In the genomic region with DNA sequence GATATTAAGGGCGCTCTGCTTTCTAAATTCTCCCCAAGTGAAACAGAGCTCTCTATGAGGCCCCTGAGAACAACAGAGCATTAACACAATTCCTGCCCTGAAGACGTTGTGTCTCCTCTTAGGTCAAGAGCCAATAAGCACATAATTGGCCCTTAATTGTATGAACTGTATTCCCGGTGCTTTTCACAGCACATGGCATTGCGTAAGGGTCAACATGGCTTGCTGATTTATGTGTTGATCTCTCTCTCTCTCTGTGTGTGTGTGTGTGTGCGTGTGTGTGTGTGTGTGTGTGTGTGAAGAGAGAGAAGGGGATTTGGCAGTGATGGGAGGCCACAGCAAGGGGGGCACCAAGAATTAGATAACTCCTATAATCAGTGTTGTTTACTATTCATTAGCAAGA, we compare ENCODE assay signal across 19 cellular contexts. TPM values are rescaled to one million over a fixed set of nuclear protein-coding genes. Genes with fewer than 3 reads are reported as not detected.
A peak's percentile ranks its signal among the peaks of the same experiment; 100 is the strongest.
DNase-seq lines count a peak whose midpoint lies in the region; ATAC-seq and TF ChIP-seq lines count a peak whose summit lies in the region.
"Had no signal": no experiment of that assay in that cellular context is flagged by ENCODE, and none has a peak within 500 bp of the region (broad histone marks: within the 10 kb centered on the region; RNA-seq: fewer than 3 reads in every experiment).

No MANE protein-coding gene starts in this region.

- peak overlapping the region; percentile 20 for H3K27ac Mint-ChIP-seq in neural progenitor cell
- H3K27ac Mint-ChIP-seq: activated T-cell treated with anti-CD3 and anti-CD28 coated beads, Interleukin-2, amount 50 U/mL, for 72 hours had no signal

- WGBS in esophagus muscularis mucosa, result 64% methylated on average over 5 of the region's 5 CpGs

- H3K4me2 ChIP-seq in neural progenitor cell, result no peak overlapping the region

- no peak for TF ChIP-seq POLR2A in esophagus muscularis mucosa (IDR thresholded peaks at IDR 0.05; ENCODE audit: low read depth)

- H3K27me3 ChIP-seq in esophagus muscularis mucosa, result no peaks in the 10 kb centered on the region
- no peaks in the 10 kb centered on the region for H3K27me3 ChIP-seq in neural progenitor cell
- H3K27me3 ChIP-seq: upper lobe of left lung had no signal

- no peaks in the 10 kb centered on the region for H3K79me2 ChIP-seq in neural progenitor cell (ENCODE audit: low read depth)

- peaks cover 5% of the 10 kb centered on the region for H3K27me3 Mint-ChIP-seq in neural progenitor cell (ENCODE audit: insufficient read depth, low read depth)

- H3K4me3 ChIP-seq in esophagus muscularis mucosa, result no peak overlapping the region
- no peak overlapping the region for H3K4me3 ChIP-seq in neural progenitor cell
- H3K4me3 ChIP-seq: adrenal gland, esophagus squamous epithelium, mucosa of descending colon, upper lobe of left lung had no signal

- H3K36me3 ChIP-seq in esophagus muscularis mucosa (no peaks in the 10 kb centered on the region), neural progenitor cell (no peaks in the 10 kb centered on the region)
- H3K36me3 ChIP-seq: adrenal gland, esophagus squamous epithelium, upper lobe of left lung had no signal

- H3K9me3 ChIP-seq in esophagus muscularis mucosa, result no peaks in the 10 kb centered on the region
- H3K9me3 ChIP-seq in neural progenitor cell (ENCODE audit: low read depth), result no peaks in the 10 kb centered on the region
- H3K9me3 ChIP-seq: adrenal gland, esophagus squamous epithelium, mucosa of descending colon, upper lobe of left lung had no signal

- H3K27ac ChIP-seq in esophagus muscularis mucosa (replicated peaks in 1 of 4), result peak overlapping the region in 3 of 4 donors; percentile 5 to 56 (median 49)
- no peak overlapping the region for H3K27ac ChIP-seq in neural progenitor cell
- H3K27ac ChIP-seq: adrenal gland, esophagus squamous epithelium, upper lobe of left lung had no signal

- H3K4me1 Mint-ChIP-seq in neural progenitor cell, result peaks cover 23% of the 10 kb centered on the region

- no peak overlapping the region for H3K9ac ChIP-seq in neural progenitor cell

- no peak for ATAC-seq in GM19397 (IDR thresholded peaks at IDR 0.05; ENCODE audit: unreplicated experiment)
- no peak for ATAC-seq in GM21576 (IDR thresholded peaks at IDR 0.05; ENCODE audit: unreplicated experiment)
- ATAC-seq: activated T-cell treated with anti-CD3 and anti-CD28 coated beads, Interleukin-2, amount 50 U/mL, for 72 hours; mucosa of descending colon had no signal

- peaks cover 0 to 27% (median 12%) of the 10 kb centered on the region in 4 donors for H3K4me1 ChIP-seq in esophagus muscularis mucosa
- no peaks in the 10 kb centered on the region for H3K4me1 ChIP-seq in neural progenitor cell
- H3K4me1 ChIP-seq: adrenal gland, esophagus squamous epithelium had no signal

- no peaks in the 10 kb centered on the region for H3K36me3 Mint-ChIP-seq in neural progenitor cell

- intact Hi-C loops in esophagus muscularis mucosa (cut with DNase I), result no loop called here

- H2AFZ ChIP-seq in neural progenitor cell (replicated peaks), result no peak overlapping the region

- peak; percentile 30 for DNase-seq in DMS79 (lab: John Stamatoyannopoulos, UW)
- DNase-seq in NCI-H1417 (lab: John Stamatoyannopoulos, UW), result peak; percentile 29 to 96 (median 76)
- no peak for DNase-seq in esophagus muscularis mucosa (ENCODE audit: extremely low spot score)
- DNase-seq in neural progenitor cell (ENCODE audit: low spot score), result no peak
- DNase-seq in SKM-1 treated with dmso at 0.1 percent for 144 hours (lab: John Stamatoyannopoulos, UW; ENCODE audit: unreplicated experiment), result no peak
- DNase-seq in SW 1271 (lab: John Stamatoyannopoulos, UW), result no peak
- DNase-seq: activated T-cell treated with anti-CD3 and anti-CD28 coated beads, Interleukin-2, amount 50 U/mL, for 72 hours; adrenal gland; cortex of kidney; esophagus squamous epithelium; NCI-H524 treated with DMSO at 0.1 percent for 48 hours; posterior cingulate gyrus; stimulated activated CD4-positive, alpha-beta T cell treated with anti-CD3 and anti-CD28 coated beads, Interleukin-2, amount 100 ng/mL, for 24 hours had no signal

- H3K4me3 Mint-ChIP-seq in neural progenitor cell, result no peak overlapping the region
- H3K4me3 Mint-ChIP-seq: activated T-cell treated with anti-CD3 and anti-CD28 coated beads, Interleukin-2, amount 50 U/mL, for 72 hours had no signal

- TF ChIP-seq CTCF in esophagus muscularis mucosa (IDR thresholded peaks at IDR 0.05) (no peak), neural progenitor cell (IDR thresholded peaks at IDR 0.05) (no peak)

- no peaks in the 10 kb centered on the region for H4K20me1 ChIP-seq in neural progenitor cell (ENCODE audit: low read depth)

- H3F3A ChIP-seq in neural progenitor cell (ENCODE audit: low read depth), result no peaks in the 10 kb centered on the region

- peaks cover 4% of the 10 kb centered on the region for H3K9me3 Mint-ChIP-seq in neural progenitor cell
- H3K9me3 Mint-ChIP-seq: activated T-cell treated with anti-CD3 and anti-CD28 coated beads, Interleukin-2, amount 50 U/mL, for 72 hours had no signal

- TF ChIP-seq EP300 in esophagus muscularis mucosa (IDR thresholded peaks at IDR 0.05), result no peak

RNA-seq across cellular contexts. Expression of a gene that starts 40.5 kb away (rescaled TPM):
- not detected for total RNA-seq in esophagus muscularis mucosa
- total RNA-seq in neural progenitor cell (ENCODE audit: low replicate concordance), result not detected in 2 replicates
- total RNA-seq: activated T-cell treated with anti-CD3 and anti-CD28 coated beads, Interleukin-2, amount 50 U/mL, for 72 hours; adrenal gland; Daoy; esophagus squamous epithelium; MCF 10A; mucosa of descending colon; upper lobe of left lung had no signal

Comparison
In these comparisons a context has a peak if more than half of its experiments do, and no peak if none do; other contexts are left out.
1. DNase-seq: peak in DMS79 (single experiment) and NCI-H1417 (3 of 3); none in esophagus muscularis mucosa (single experiment), neural progenitor cell (single experiment), SKM-1 treated with dmso at 0.1 percent for 144 hours (single experiment) and SW 1271 (0 of 2).